In genomic region chr2:19652811-19653210, GRCh38 we compare ENCODE assay signal across 23 cellular contexts.
A peak's percentile ranks its signal among the peaks of the same experiment; 100 is the strongest.
DNase-seq lines count a peak whose midpoint lies in the region; ATAC-seq and TF ChIP-seq lines count a peak whose summit lies in the region.
"Had no signal": no experiment of that assay in that cellular context is flagged by ENCODE, and none has a peak within 500 bp of the region (broad histone marks: within the 10 kb centered on the region; RNA-seq: fewer than 3 reads in every experiment).

No MANE protein-coding gene starts in this region.

- no peak overlapping the region for H2BK5ac ChIP-seq in IMR-90 (ENCODE audit: low read depth, low read length, poor library complexity, severe bottlenecking)

- no peak for TF ChIP-seq POLR2A in IMR-90 (IDR thresholded peaks at IDR 0.05; ENCODE audit: low read depth, low read length)

- no peak overlapping the region for H3K4me3 Mint-ChIP-seq in osteocyte (ENCODE audit: unreplicated experiment)

- intact Hi-C loops in IMR-90 (cut with micrococcal nuclease), result no loop called here

- H3K27ac Mint-ChIP-seq in osteocyte (ENCODE audit: unreplicated experiment), result no peak overlapping the region

- WGBS in IMR-90 (ENCODE audit: extremely low coverage in 2 of 2, insufficient read length in 1 of 2), 2 experiments, result no CpG with 5 or more reads among the region's 1 CpG

- BruUV-seq in IMR-90 (replicated peaks; lab: Mats Ljungman, UMichigan), result no TSS peak

- no peak overlapping the region for H3K9ac ChIP-seq in IMR-90 (ENCODE audit: low read depth, low read length)

- H3K14ac ChIP-seq in IMR-90 (replicated peaks; ENCODE audit: low read depth, low read length), result 0 out of 2 replicates have a peak overlapping the region, but pooled peaks have one; percentile 47

- no peaks in the 10 kb centered on the region for H3K79me1 ChIP-seq in IMR-90 (ENCODE audit: low read depth in 1 of 2, low read length in 2 of 2)

- H2BK15ac ChIP-seq in IMR-90 (ENCODE audit: low read depth, low read length), result no peak overlapping the region

- no peak overlapping the region for H4K8ac ChIP-seq in IMR-90 (ENCODE audit: low read depth in 2 of 2, low read length in 2 of 2)

- H3K4me3 ChIP-seq in IMR-90 (ENCODE audit: insufficient read depth, low read depth, low read length), result no peak overlapping the region
- H3K4me3 ChIP-seq in brain microvascular endothelial cell (ENCODE audit: low read depth, low read length), result no peak overlapping the region
- H3K4me3 ChIP-seq: PC-9, SJSA1 had no signal

- TF ChIP-seq RAD21 in IMR-90 (IDR thresholded peaks at IDR 0.05; ENCODE audit: low read length), result no peak

- no peak for ATAC-seq in IMR-90 (ENCODE audit: low read depth)
- ATAC-seq: HCT116 had no signal

- POLR2A ChIA-PET in IMR-90 (lab: Charles Lee; ENCODE audit: unreplicated experiment), result interaction anchor here (0.6 kb wide), 1 partner anchor 81 kb away, joined by 3 read pairs; no protein-coding TSS in a partner anchor

- no peak overlapping the region for H2BK120ac ChIP-seq in IMR-90 (ENCODE audit: low read depth, low read length)

- no peak overlapping the region for H3K18ac ChIP-seq in IMR-90 (ENCODE audit: low read depth, low read length)

- H3K4ac ChIP-seq in IMR-90 (ENCODE audit: low read depth, low read length), result no peak overlapping the region

- no peaks in the 10 kb centered on the region for H3K27me3 Mint-ChIP-seq in osteocyte (ENCODE audit: unreplicated experiment)

- no peaks in the 10 kb centered on the region for H3K9me3 Mint-ChIP-seq in osteocyte (ENCODE audit: unreplicated experiment)

- H3K4me1 Mint-ChIP-seq in osteocyte (ENCODE audit: unreplicated experiment), result peaks cover 22% of the 10 kb centered on the region

- no peaks in the 10 kb centered on the region for H4K20me1 ChIP-seq in IMR-90 (ENCODE audit: insufficient read depth, low read length)

- H4K5ac ChIP-seq in IMR-90 (ENCODE audit: low read depth, low read length), result no peak overlapping the region

- dilution Hi-C loops in IMR-90 (cut with HindIII; ENCODE audit: low sequenced_read_pairs, unreplicated experiment), result no loop called here

- no peaks in the 10 kb centered on the region for H3K27me3 ChIP-seq in IMR-90 (ENCODE audit: control insufficient read depth, insufficient read depth, low read length)
- H3K27me3 ChIP-seq in brain microvascular endothelial cell (replicated peaks), result no peaks in the 10 kb centered on the region
- H3K27me3 ChIP-seq: SJSA1 had no signal

- no peak overlapping the region for H3K27ac ChIP-seq in IMR-90 (ENCODE audit: insufficient read depth, low read length)
- H3K27ac ChIP-seq in brain microvascular endothelial cell, result no peak overlapping the region
- H3K27ac ChIP-seq: HL-60, PC-9, SJSA1 had no signal

- no peaks in the 10 kb centered on the region for H3K9me3 ChIP-seq in IMR-90 (ENCODE audit: control insufficient read depth, insufficient read depth, low read length)
- H3K9me3 ChIP-seq: SJSA1 had no signal

- TF ChIP-seq CTCF in IMR-90 (conservative IDR thresholded peaks at IDR 0.05; ENCODE audit: low read depth, low read length) (no peak), brain microvascular endothelial cell (IDR thresholded peaks at IDR 0.05; ENCODE audit: low read depth, low read length, missing control alignments) (no peak), osteocyte (IDR thresholded peaks at IDR 0.05) (no peak)

- peaks cover 4% of the 10 kb centered on the region for H3K36me3 Mint-ChIP-seq in osteocyte (ENCODE audit: unreplicated experiment)

- H4K91ac ChIP-seq in IMR-90 (ENCODE audit: insufficient read depth, low read depth, low read length), result no peak overlapping the region

- no peak overlapping the region for H3K4me2 ChIP-seq in IMR-90 (ENCODE audit: low read depth, low read length)
- H3K4me2 ChIP-seq: PC-9 had no signal

- no peak overlapping the region for H3K23ac ChIP-seq in IMR-90 (ENCODE audit: low read depth, low read length)

- DNase-seq in IMR-90 (peak; percentile 11), brain microvascular endothelial cell (peak; percentile 26), left kidney (ENCODE audit: low read depth, low spot score) (peak; percentile 42), osteocyte (ENCODE audit: extremely low spot score, unreplicated experiment) (peak; percentile 53), NCI-H1417 treated with DMSO at 0.1 percent for 48 hours (lab: John Stamatoyannopoulos, UW) (no peak), RPMI8226 (no peak), NCI-H524 (lab: John Stamatoyannopoulos, UW) (no peak), NCI-H526 treated with DMSO at 0.1 percent for 48 hours (lab: John Stamatoyannopoulos, UW) (no peak)
- DNase-seq: Calu3, DMS79 treated with DMSO at 0.1 percent for 48 hours, GF-D8, NCI-H1048, NCI-H1436, NCI-H187 treated with DMSO at 0.1 percent for 48 hours, NCI-H2171 treated with DMSO at 0.1 percent for 48 hours, NCI-H345, NCI-H510A treated with DMSO at 0.1 percent for 48 hours, NCI-H774, PC-9, Right ventricle myocardium superior had no signal

- H2AK9ac ChIP-seq in IMR-90 (replicated peaks; ENCODE audit: low read depth, low read length, poor library complexity), result no peak overlapping the region

- no peak overlapping the region for H2AK5ac ChIP-seq in IMR-90 (ENCODE audit: low read depth, low read length)

- no peak overlapping the region for H2BK20ac ChIP-seq in IMR-90 (ENCODE audit: low read depth, low read length)

- no peak overlapping the region for H2AFZ ChIP-seq in IMR-90 (replicated peaks; ENCODE audit: low read length, poor library complexity)
- H2AFZ ChIP-seq: PC-9 had no signal

- CTCF ChIA-PET in IMR-90 (lab: Yijun Ruan, JAX), result no interaction called here

- peaks cover 8% of the 10 kb centered on the region for H3K9me1 ChIP-seq in IMR-90 (ENCODE audit: insufficient read depth, low read length)

- peaks cover 8% of the 10 kb centered on the region for H3K4me1 ChIP-seq in IMR-90 (ENCODE audit: control insufficient read depth, insufficient read depth, low read length)

- H3K36me3 ChIP-seq in IMR-90 (ENCODE audit: control insufficient read depth, insufficient read depth, low read length) (no peaks in the 10 kb centered on the region), brain microvascular endothelial cell (replicated peaks) (no peaks in the 10 kb centered on the region)
- H3K36me3 ChIP-seq: SJSA1 had no signal

- H3K56ac ChIP-seq in IMR-90 (ENCODE audit: extremely low read depth, insufficient read depth, low read length), result no peak overlapping the region

- in situ Hi-C loops in IMR-90 (cut with MboI; ENCODE audit: low sequenced_read_pairs), result loop anchor here (25.0 kb wide), 1 partner anchor 1141 kb away; no protein-coding TSS in a partner anchor
- in situ Hi-C loops in brain microvascular endothelial cell (cut with HindIII; ENCODE audit: low pct_ligation_motif_present, low sequenced_read_pairs), result no loop called here

TF ChIP-seq in IMR-90, 13 proteins besides CTCF, POLR2A, EP300 and RAD21:
- TF ChIP-seq MAZ (IDR thresholded peaks at IDR 0.05; ENCODE audit: borderline replicate concordance, low read depth, low read length) (no peak), NFE2L2 (IDR thresholded peaks at IDR 0.05; ENCODE audit: low read depth, low read length) (no peak), USF2 (IDR thresholded peaks at IDR 0.05; ENCODE audit: low read depth, low read length) (no peak), SMC3 (IDR thresholded peaks at IDR 0.05; ENCODE audit: low read depth, low read length) (no peak), CEBPB (IDR thresholded peaks at IDR 0.05; ENCODE audit: low read depth, low read length) (no peak), MAFK (IDR thresholded peaks at IDR 0.05; ENCODE audit: low read depth, low read length) (no peak), RCOR1 (IDR thresholded peaks at IDR 0.05; ENCODE audit: insufficient replicate concordance, low read length) (no peak)
- TF ChIP-seq, protein P1, sequence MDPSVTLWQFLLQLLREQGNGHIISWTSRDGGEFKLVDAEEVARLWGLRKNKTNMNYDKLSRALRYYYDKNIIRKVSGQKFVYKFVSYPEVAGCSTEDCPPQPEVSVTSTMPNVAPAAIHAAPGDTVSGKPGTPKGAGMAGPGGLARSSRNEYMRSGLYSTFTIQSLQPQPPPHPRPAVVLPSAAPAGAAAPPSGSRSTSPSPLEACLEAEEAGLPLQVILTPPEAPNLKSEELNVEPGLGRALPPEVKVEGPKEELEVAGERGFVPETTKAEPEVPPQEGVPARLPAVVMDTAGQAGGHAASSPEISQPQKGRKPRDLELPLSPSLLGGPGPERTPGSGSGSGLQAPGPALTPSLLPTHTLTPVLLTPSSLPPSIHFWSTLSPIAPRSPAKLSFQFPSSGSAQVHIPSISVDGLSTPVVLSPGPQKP (IDR thresholded peaks at IDR 0.05; ENCODE audit: borderline replicate concordance, low read depth, low read length), result no peak

Comparison
In these comparisons a context has a peak if more than half of its experiments do, and no peak if none do; other contexts are left out.
1. DNase-seq: peak in IMR-90 (single experiment), brain microvascular endothelial cell (single experiment), left kidney (single experiment) and osteocyte (single experiment); none in NCI-H1417 treated with DMSO at 0.1 percent for 48 hours (single experiment), RPMI8226 (single experiment), NCI-H524 (0 of 2) and NCI-H526 treated with DMSO at 0.1 percent for 48 hours (single experiment).